ENCODE assay signal across 1 cellular context in the genomic region with DNA sequence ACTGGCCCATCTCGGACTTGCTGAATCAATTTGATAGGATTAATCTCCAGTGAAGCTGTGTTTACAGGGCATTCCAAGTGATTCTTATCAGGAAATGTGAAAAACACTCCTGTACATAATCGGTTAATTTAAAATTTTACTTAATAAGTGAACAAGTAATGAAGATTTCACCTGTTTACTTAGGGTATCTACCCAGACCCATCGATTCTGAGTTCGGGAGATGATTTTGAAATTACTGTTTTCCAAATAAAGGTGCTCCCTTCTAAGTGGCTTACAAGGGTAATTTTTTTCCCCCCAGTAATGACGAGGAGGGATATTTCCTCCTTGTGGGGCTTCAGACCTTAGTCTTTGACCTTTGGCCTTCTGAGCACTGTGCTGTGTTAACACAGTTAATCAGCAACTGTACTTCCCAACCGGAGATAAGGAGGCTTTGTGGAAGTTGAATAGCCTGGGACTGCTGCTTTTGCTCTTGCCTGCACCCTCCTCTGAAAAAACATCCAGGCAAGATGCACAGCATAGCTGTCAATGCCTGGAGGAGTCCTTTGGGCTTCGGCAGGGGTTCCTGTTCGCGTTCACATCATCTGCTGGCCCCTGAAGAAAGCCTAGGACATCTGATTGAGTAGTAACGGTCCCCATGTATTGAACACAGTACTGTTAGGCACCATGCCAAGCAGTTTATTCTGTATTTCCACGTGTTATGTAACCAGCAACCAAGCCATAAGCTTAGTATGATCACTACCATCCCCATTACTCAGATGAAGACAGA.
TF ChIP-seq lines count a peak whose summit lies in the region.

No MANE protein-coding gene starts in this region.

TF ChIP-seq in HCT116, 20 proteins besides CTCF, POLR2A, EP300 and RAD21 (continued from another document):
- TF ChIP-seq, protein P1, sequence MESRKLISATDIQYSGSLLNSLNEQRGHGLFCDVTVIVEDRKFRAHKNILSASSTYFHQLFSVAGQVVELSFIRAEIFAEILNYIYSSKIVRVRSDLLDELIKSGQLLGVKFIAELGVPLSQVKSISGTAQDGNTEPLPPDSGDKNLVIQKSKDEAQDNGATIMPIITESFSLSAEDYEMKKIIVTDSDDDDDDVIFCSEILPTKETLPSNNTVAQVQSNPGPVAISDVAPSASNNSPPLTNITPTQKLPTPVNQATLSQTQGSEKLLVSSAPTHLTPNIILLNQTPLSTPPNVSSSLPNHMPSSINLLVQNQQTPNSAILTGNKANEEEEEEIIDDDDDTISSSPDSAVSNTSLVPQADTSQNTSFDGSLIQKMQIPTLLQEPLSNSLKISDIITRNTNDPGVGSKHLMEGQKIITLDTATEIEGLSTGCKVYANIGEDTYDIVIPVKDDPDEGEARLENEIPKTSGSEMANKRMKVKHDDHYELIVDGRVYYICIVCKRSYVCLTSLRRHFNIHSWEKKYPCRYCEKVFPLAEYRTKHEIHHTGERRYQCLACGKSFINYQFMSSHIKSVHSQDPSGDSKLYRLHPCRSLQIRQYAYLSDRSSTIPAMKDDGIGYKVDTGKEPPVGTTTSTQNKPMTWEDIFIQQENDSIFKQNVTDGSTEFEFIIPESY (IDR thresholded peaks at IDR 0.05; ENCODE audit: extremely low read depth, insufficient replicate concordance, low read length) = no peak
- TF ChIP-seq CEBPB (IDR thresholded peaks at IDR 0.05; ENCODE audit: low read depth) (no peak), ZNF274 (IDR thresholded peaks at IDR 0.05; ENCODE audit: low read depth, low read length) (no peak), CBX3 (IDR thresholded peaks at IDR 0.05; ENCODE audit: low read depth) (no peak), EZH2 (IDR thresholded peaks at IDR 0.05) (no peak), POLR2AphosphoS5 (IDR thresholded peaks at IDR 0.05; ENCODE audit: low read depth, low read length) (no peak), JUND (IDR thresholded peaks at IDR 0.05) (no peak), ZFX (IDR thresholded peaks at IDR 0.05) (no peak), SRF (IDR thresholded peaks at IDR 0.05; ENCODE audit: low read depth) (no peak), TCF7L2 (IDR thresholded peaks at IDR 0.05; ENCODE audit: borderline replicate concordance, extremely low read depth, insufficient read depth, insufficient read length) (no peak), ELF1 (IDR thresholded peaks at IDR 0.05; ENCODE audit: borderline replicate concordance, low read depth) (no peak)
- TF ChIP-seq, protein P2, sequence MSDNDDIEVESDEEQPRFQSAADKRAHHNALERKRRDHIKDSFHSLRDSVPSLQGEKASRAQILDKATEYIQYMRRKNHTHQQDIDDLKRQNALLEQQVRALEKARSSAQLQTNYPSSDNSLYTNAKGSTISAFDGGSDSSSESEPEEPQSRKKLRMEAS (IDR thresholded peaks at IDR 0.05) = no peak
- TF ChIP-seq, protein P3, sequence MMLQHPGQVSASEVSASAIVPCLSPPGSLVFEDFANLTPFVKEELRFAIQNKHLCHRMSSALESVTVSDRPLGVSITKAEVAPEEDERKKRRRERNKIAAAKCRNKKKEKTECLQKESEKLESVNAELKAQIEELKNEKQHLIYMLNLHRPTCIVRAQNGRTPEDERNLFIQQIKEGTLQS (IDR thresholded peaks at IDR 0.05) = no peak
TF ChIP-seq in HCT116: peak in this region for 0.
